In genomic region chr9:114406441-114406840, GRCh38 we compare ENCODE assay signal across 17 cellular contexts. TPM values are rescaled to one million over a fixed set of nuclear protein-coding genes. Genes with fewer than 3 reads are reported as not detected.
DNase-seq lines count a peak whose midpoint lies in the region; ATAC-seq, FAIRE-seq and TF ChIP-seq lines count a peak whose summit lies in the region.
"Had no signal": no experiment of that assay in that cellular context is flagged by ENCODE, and none has a peak within 500 bp of the region (broad histone marks: within the 10 kb centered on the region; RNA-seq: fewer than 3 reads in every experiment).

No MANE protein-coding gene starts in this region.

- no peak overlapping the region for H2BK15ac ChIP-seq in neuronal stem cell (ENCODE audit: low read length)

- H3K27ac Mint-ChIP-seq in stimulated activated naive B cell treated with anti-CD40 and anti-IgM and Interleukin-4, amounts not matched to agents 10 μg/mL and 1 μg/mL and 100 μg/mL, for 72 hours: peak overlapping the region; percentile 67

- no peak overlapping the region for H4K91ac ChIP-seq in neuronal stem cell (ENCODE audit: low read depth, low read length, poor library complexity)

- peak overlapping the region; percentile 49 for H2AK5ac ChIP-seq in neuronal stem cell (ENCODE audit: low read depth, low read length)

- peaks cover 14 to 16% of the 10 kb centered on the region in 2 donors for H3K4me1 Mint-ChIP-seq in stimulated activated naive B cell treated with anti-CD40 and anti-IgM and Interleukin-4, amounts not matched to agents 10 μg/mL and 1 μg/mL and 100 μg/mL, for 72 hours

- no peak overlapping the region for H3K27ac ChIP-seq in K562 (ENCODE audit: extremely low read depth, low read depth, low read length)
- no peak overlapping the region for H3K27ac ChIP-seq in neuronal stem cell (replicated peaks; ENCODE audit: low read length)
- H3K27ac ChIP-seq: C4-2B had no signal

- POLR2A ChIA-PET in K562 (lab: Yijun Ruan, JAX): interaction anchor here (0.6 to 2.7 kb wide), 2 partner anchors 9 to 434 kb away, joined by 3 to 10 read pairs; no protein-coding TSS in a partner anchor

- no peak for TF ChIP-seq RAD21 in K562 (CRISPR knock-in tag; conservative IDR thresholded peaks at IDR 0.05 in 1 of 2, IDR thresholded peaks at IDR 0.05 in 1 of 2)

- H3K4me3 ChIP-seq in K562: no peak overlapping the region
- no peak overlapping the region for H3K4me3 ChIP-seq in neuronal stem cell (ENCODE audit: low read length in 2 of 2)
- H3K4me3 ChIP-seq: GM12878, HAP-1 had no signal

- H3K4me3 Mint-ChIP-seq in stimulated activated naive B cell treated with anti-CD40 and anti-IgM and Interleukin-4, amounts not matched to agents 10 μg/mL and 1 μg/mL and 100 μg/mL, for 72 hours: no peak overlapping the region
- H3K4me3 Mint-ChIP-seq: CD4-positive, alpha-beta memory T cell had no signal

- H3K79me1 ChIP-seq in neuronal stem cell (ENCODE audit: low read depth, low read length): no peaks in the 10 kb centered on the region

- FAIRE-seq in K562 (lab: Jason Lieb, UNC): no peak
- FAIRE-seq: GM12878, H1, HepG2, HTR-8/SVneo had no signal

- peak overlapping the region; percentile 27 for H3K14ac ChIP-seq in neuronal stem cell (ENCODE audit: low read length)

- ATAC-seq in Right ventricle myocardium inferior (no peak), Right ventricle myocardium superior (ENCODE audit: poor library complexity) (no peak), K562 (no peak), GM21717 (IDR thresholded peaks at IDR 0.05; ENCODE audit: unreplicated experiment) (no peak)
- ATAC-seq in stimulated activated naive B cell treated with anti-CD40 and anti-IgM and Interleukin-4, amounts not matched to agents 10 μg/mL and 1 μg/mL and 100 μg/mL, for 72 hours (replicated peaks): no peak

- H3K9me3 ChIP-seq in K562 (replicated peaks; ENCODE audit: control insufficient read depth, insufficient read depth, low read depth, low read length): no peaks in the 10 kb centered on the region
- H3K9me3 ChIP-seq in neuronal stem cell (replicated peaks in 1 of 2; ENCODE audit: control insufficient read depth in 2 of 2, insufficient read depth in 1 of 2, low read depth in 1 of 2, low read length in 2 of 2): no peaks in the 10 kb centered on the region
- H3K9me3 ChIP-seq: HAP-1 had no signal

- H3K27me3 ChIP-seq in K562 (ENCODE audit: control insufficient read depth in 2 of 2, insufficient read depth in 2 of 2, low read length in 2 of 2) (peaks cover 0 to 5% of the 10 kb centered on the region in 2 experiments; a peak in 1 of 5 replicates), neuronal stem cell (ENCODE audit: control insufficient read depth in 3 of 3, insufficient read depth in 3 of 3, low read depth in 1 of 3, low read length in 3 of 3) (no peaks in the 10 kb centered on the region)

- TF ChIP-seq EP300 in K562 (IDR thresholded peaks at IDR 0.05; ENCODE audit: low read length): no peak

- peak; percentile 37 for DNase-seq in Right ventricle myocardium inferior (ENCODE audit: missing footprints)
- DNase-seq in Right ventricle myocardium superior: no peak
- no peak for DNase-seq in K562 (ENCODE audit: extremely low read depth in 1 of 4, low spot score in 3 of 4)
- no peak for DNase-seq in neuronal stem cell (ENCODE audit: low spot score)
- no peak for DNase-seq in stimulated activated naive B cell treated with anti-CD40 and anti-IgM and Interleukin-4, amounts not matched to agents 10 μg/mL and 1 μg/mL and 100 μg/mL, for 72 hours
- no peak for DNase-seq in hypothalamus (lab: John Stamatoyannopoulos, UW)
- no peak for DNase-seq in KG1 (lab: John Stamatoyannopoulos, UW)
- DNase-seq: 8988T; CD4-positive, alpha-beta memory T cell; DMS79 had no signal

- H2BK5ac ChIP-seq in neuronal stem cell (ENCODE audit: low read length): no peak overlapping the region

- no peak overlapping the region for H3K9ac ChIP-seq in K562 (ENCODE audit: insufficient read depth in 1 of 2, low read depth in 2 of 2, low read length in 2 of 2)
- H3K9ac ChIP-seq in neuronal stem cell (ENCODE audit: low read depth, low read length, poor library complexity): peak overlapping the region; percentile 54

- no peaks in the 10 kb centered on the region for H3K27me3 Mint-ChIP-seq in stimulated activated naive B cell treated with anti-CD40 and anti-IgM and Interleukin-4, amounts not matched to agents 10 μg/mL and 1 μg/mL and 100 μg/mL, for 72 hours
- H3K27me3 Mint-ChIP-seq: CD4-positive, alpha-beta memory T cell had no signal

- peak overlapping the region; percentile 42 for H2BK12ac ChIP-seq in neuronal stem cell (ENCODE audit: low read length)

- TF ChIP-seq POLR2A in K562 (conservative IDR thresholded peaks at IDR 0.05): no peak

- no peaks in the 10 kb centered on the region; a peak in 2 of 5 replicates for H3K4me1 ChIP-seq in K562 (replicated peaks in 1 of 2; ENCODE audit: control insufficient read depth in 2 of 2, insufficient read depth in 2 of 2, low read length in 2 of 2)
- peaks cover 9 to 12% of the 10 kb centered on the region in 2 donors for H3K4me1 ChIP-seq in neuronal stem cell (ENCODE audit: control insufficient read depth in 2 of 2, insufficient read depth in 1 of 2, low read depth in 1 of 2, low read length in 2 of 2)

- peaks cover 7% of the 10 kb centered on the region; the same call in 1 of the 2 replicates for H4K20me1 ChIP-seq in K562 (replicated peaks; ENCODE audit: control insufficient read depth, insufficient read depth, low read length)

- no TSS peak for BruUV-seq in K562 (replicated peaks; lab: Mats Ljungman, UMichigan)

- H2BK120ac ChIP-seq in neuronal stem cell (ENCODE audit: low read depth, low read length): no peak overlapping the region

- H3K9me1 ChIP-seq in K562 (ENCODE audit: control insufficient read depth, insufficient read depth, low read length): no peaks in the 10 kb centered on the region

- intact Hi-C loops in Right ventricle myocardium inferior (cut with DNase I): loop anchor here (5.0 to 10.0 kb wide), 2 partner anchors 506 to 1118 kb away; no protein-coding TSS in a partner anchor
- intact Hi-C loops in Right ventricle myocardium superior (cut with DNase I): loop anchor here (2.0 to 5.0 kb wide), 2 partner anchors 246 to 606 kb away; no protein-coding TSS in a partner anchor
- intact Hi-C loops in K562 (cut with micrococcal nuclease): no loop called here

- no peaks in the 10 kb centered on the region for H3K79me2 ChIP-seq in K562 (ENCODE audit: control insufficient read depth, insufficient read depth, low read length)

- H3K36me3 ChIP-seq in K562 (ENCODE audit: control insufficient read depth, insufficient read depth, low read length): no peaks in the 10 kb centered on the region
- H3K36me3 ChIP-seq in neuronal stem cell (replicated peaks in 1 of 2; ENCODE audit: control insufficient read depth in 2 of 2, insufficient read depth in 2 of 2, low read length in 2 of 2): peaks cover 2 to 6% of the 10 kb centered on the region in 2 donors
- H3K36me3 ChIP-seq: HAP-1 had no signal

- no peak overlapping the region for H3K4ac ChIP-seq in neuronal stem cell (ENCODE audit: low read length)

- in situ Hi-C loops in K562 (cut with MboI): loop anchor here (10.0 kb wide), 1 partner anchor 508 kb away; no protein-coding TSS in a partner anchor

- no peak overlapping the region for H2AFZ ChIP-seq in K562 (ENCODE audit: low read depth, low read length)
- H2AFZ ChIP-seq in neuronal stem cell (ENCODE audit: low read length): no peak overlapping the region

- H3K23ac ChIP-seq in neuronal stem cell (ENCODE audit: low read depth, low read length, poor library complexity): no peak overlapping the region

- H3K18ac ChIP-seq in neuronal stem cell (ENCODE audit: low read length): no peak overlapping the region

- no peak for TF ChIP-seq CTCF in K562 (IDR thresholded peaks at IDR 0.05 in 2 of 3, conservative IDR thresholded peaks at IDR 0.05 in 1 of 3; ENCODE audit: insufficient read depth in 2 of 3, low read depth in 1 of 3, low read length in 3 of 3)

- CTCF ChIA-PET in K562 (lab: Yijun Ruan, JAX; ENCODE audit: low intra/inter-chr PET ratio): interaction anchor here (0.6 to 1.6 kb wide), 3 partner anchors 247 to 614 kb away, joined by 4 to 12 read pairs (median 4); no protein-coding TSS in a partner anchor

- no peak overlapping the region for H4K8ac ChIP-seq in neuronal stem cell (ENCODE audit: low read depth, low read length)

- H3K4me2 ChIP-seq in K562 (ENCODE audit: insufficient read depth, low read length): no peak overlapping the region
- no peak overlapping the region for H3K4me2 ChIP-seq in neuronal stem cell (ENCODE audit: insufficient read depth, low read length, poor library complexity, severe bottlenecking)

- H3K9me3 Mint-ChIP-seq in stimulated activated naive B cell treated with anti-CD40 and anti-IgM and Interleukin-4, amounts not matched to agents 10 μg/mL and 1 μg/mL and 100 μg/mL, for 72 hours: no peaks in the 10 kb centered on the region
- H3K9me3 Mint-ChIP-seq: CD4-positive, alpha-beta memory T cell had no signal

- H3K36me3 Mint-ChIP-seq in stimulated activated naive B cell treated with anti-CD40 and anti-IgM and Interleukin-4, amounts not matched to agents 10 μg/mL and 1 μg/mL and 100 μg/mL, for 72 hours: peaks cover 3 to 11% of the 10 kb centered on the region in 2 donors
- H3K36me3 Mint-ChIP-seq: CD4-positive, alpha-beta memory T cell had no signal

- 49% methylated on average over 12 of the region's 13 CpGs for WGBS in K562 (ENCODE audit: insufficient coverage, low coverage, missing lambda C conversion rate)
- WGBS in neuronal stem cell (ENCODE audit: extremely low coverage in 2 of 2, insufficient read length in 2 of 2, insufficient replicate concordance in 1 of 2), 2 donors: no CpG with 5 or more reads among the region's 13 CpGs

RNA-seq across cellular contexts. Expression of gene AKNA, which starts 18.7 kb away (rescaled TPM):
- total RNA-seq in Right ventricle myocardium inferior (7.1 TPM), Right ventricle myocardium superior (4.6 TPM), K562 (2014; rRNA removed) (5.3 and 8.1 TPM in 2 replicates), K562 (2014; rRNA removed; fragmentation: Illumina TruSeq; extraction: Trizol) (3.7 and 3.9 TPM in 2 replicates), K562 (2015; rRNA removed; fragmentation: Illumina TruSeq; extraction: Trizol) (2.6 and 2.7 TPM in 2 replicates), K562 (2021) (16.9 and 20.5 TPM in 2 replicates)
- 30.2 and 45.5 TPM in 2 replicates for total RNA-seq in K562 (2011; cell fraction: chromatin; rRNA removed; ENCODE audit: low replicate concordance)
- total RNA-seq in K562 (2011; cell fraction: nucleolus; rRNA removed): 25.4 and 26.7 TPM in 2 replicates
- total RNA-seq in K562 (2011; cell fraction: nucleoplasm; rRNA removed): 26.6 and 27.0 TPM in 2 replicates
- polyA plus RNA-seq in K562 (2011; rRNA removed) (1.4 and 3.4 TPM in 2 replicates), K562 (2014; fragmentation: Illumina TruSeq; extraction: Trizol) (11.1 and 14.0 TPM in 2 replicates), K562 (2014; fragmentation: Nextera tagmentation; extraction: Ambion mirVana) (under 1 TPM; 0.29 to 0.37 TPM), K562 (2014; rRNA removed) (6.5 and 6.7 TPM in 2 replicates)
- polyA plus RNA-seq in K562 (2011; cell fraction: cytosol; rRNA removed): 2.0 and 2.3 TPM in 2 replicates
- 8.0 and 8.2 TPM in 2 replicates for polyA plus RNA-seq in K562 (2011; cell fraction: nucleus; rRNA removed)
- polyA plus RNA-seq in K562 (2012): 5.2 and 92.5 TPM in 2 replicates
- polyA minus RNA-seq in K562 (2011; rRNA and poly(A)+ RNA removed): 3.1 and 3.8 TPM in 2 replicates
- polyA minus RNA-seq in K562 (2011; cell fraction: cytosol; rRNA and poly(A)+ RNA removed): 1.9 and 4.6 TPM in 2 replicates
- polyA minus RNA-seq in K562 (2011; cell fraction: nucleus; rRNA and poly(A)+ RNA removed): 6.1 and 8.6 TPM in 2 replicates
- 13.9 TPM for polyA plus RNA-seq in neuronal stem cell (2013, experiment 1 of 2)
- polyA plus RNA-seq in neuronal stem cell (2013, experiment 2 of 2): 13.8 TPM
